In the genomic region with DNA sequence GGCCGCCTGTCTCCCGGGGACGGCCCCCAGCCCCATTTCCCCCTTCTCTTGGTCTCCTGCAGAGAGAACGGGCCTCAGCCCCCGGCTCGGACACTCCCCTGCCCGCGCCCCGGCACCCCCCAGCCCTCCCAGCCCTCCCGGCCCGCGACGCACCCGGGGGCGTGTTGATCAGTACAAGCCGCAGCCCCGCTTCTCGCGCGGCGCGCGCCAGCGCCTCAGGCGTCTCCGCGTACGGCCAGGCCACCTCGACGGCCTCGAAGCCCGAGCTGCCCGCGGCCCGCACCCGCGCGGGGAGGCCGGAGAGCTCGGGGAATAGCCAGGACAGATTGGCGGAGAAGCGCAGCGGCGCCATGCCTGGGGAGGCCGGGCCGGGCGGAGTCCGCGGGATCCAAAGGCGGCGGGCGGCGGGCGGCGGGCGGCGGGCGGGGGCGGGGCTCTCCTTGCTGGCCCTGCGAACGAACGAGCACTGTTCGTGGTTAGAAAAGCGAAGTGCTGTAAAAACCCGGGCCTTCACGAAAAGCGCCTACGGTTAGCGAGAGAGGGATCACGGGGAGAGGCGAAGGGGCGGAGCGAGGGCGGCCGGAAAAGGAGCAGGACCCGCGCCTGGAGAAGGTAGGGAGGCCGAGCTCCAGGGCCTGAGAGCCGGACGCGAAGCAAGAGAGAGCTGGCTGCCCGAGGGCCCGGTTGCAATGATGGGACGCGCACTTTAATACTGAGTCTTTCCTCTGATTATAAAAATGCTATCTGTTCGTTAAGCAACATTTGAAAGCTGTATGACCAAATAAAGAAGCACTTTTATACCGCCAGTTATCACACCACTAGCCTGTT, we compare ENCODE assay signal across 8 cellular contexts. TPM values are rescaled to one million over a fixed set of nuclear protein-coding genes. Genes with fewer than 3 reads are reported as not detected.
DNase-seq lines count a peak whose midpoint lies in the region; ATAC-seq lines count a peak whose summit lies in the region.

A gene with protein sequence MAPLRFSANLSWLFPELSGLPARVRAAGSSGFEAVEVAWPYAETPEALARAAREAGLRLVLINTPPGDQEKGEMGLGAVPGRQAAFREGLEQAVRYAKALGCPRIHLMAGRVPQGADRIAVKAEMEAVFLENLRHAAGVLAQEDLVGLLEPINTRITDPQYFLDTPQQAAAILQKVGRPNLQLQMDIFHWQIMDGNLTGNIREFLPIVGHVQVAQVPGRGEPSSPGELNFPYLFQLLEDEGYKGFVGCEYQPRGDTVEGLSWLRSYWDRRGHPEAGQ (minus strand): TSS at position 490 of the 828 bp plus-strand sequence. CDS start 138 bp downstream, at position 352.

- H3K27ac ChIP-seq in CD4-positive, alpha-beta memory T cell (ENCODE audit: low read depth, low read length), result peak within 1 kb of the TSS; percentile 39

- intact Hi-C loops in CD4-positive, alpha-beta memory T cell (cut with micrococcal nuclease), result loop anchor here (5.0 kb wide), 3 partner anchors 86 to 281 kb away; a partner anchor contains a TSS

- CTCF ChIA-PET in CD4-positive, alpha-beta memory T cell (lab: Charles Lee; ENCODE audit: partially characterized antibody), result interaction anchor here (1.7 kb wide), 1 partner anchor 39 kb away, joined by 3 read pairs; no protein-coding TSS in a partner anchor

- peak; percentile 59 to 82 (median 67) for DNase-seq in CD4-positive, alpha-beta memory T cell
- DNase-seq in NCI-H748 treated with DMSO at 0.1 percent for 48 hours (lab: John Stamatoyannopoulos, UW) (peak; percentile 99), memory B cell (ENCODE audit: low spot score in 2 of 2) (peak; percentile 41 to 51)
- peak; percentile 10 to 43 (median 35) for DNase-seq in activated CD8-positive, alpha-beta memory T cell treated with anti-CD3 and anti-CD28 coated beads for 48 hours (ENCODE audit: low read depth in 2 of 3, low spot score in 2 of 3)
- DNase-seq in stimulated activated CD8-positive, alpha-beta memory T cell treated with anti-CD3 and anti-CD28 coated beads, Interleukin-12 subunit alpha, Interleukin-12 subunit beta, amount 100 ng/mL, for 1 hour (ENCODE audit: low read depth), result peak; percentile 25

- no peaks in the 10 kb centered on the region for H3K9me3 ChIP-seq in CD4-positive, alpha-beta memory T cell (ENCODE audit: control insufficient read depth in 1 of 2, low read length in 2 of 2)
- H3K9me3 ChIP-seq in endocrine pancreas (ENCODE audit: control insufficient read depth, low read length), result no peaks in the 10 kb centered on the region

- peaks cover 12% of the 10 kb centered on the region for H3K4me1 ChIP-seq in CD4-positive, alpha-beta memory T cell (ENCODE audit: insufficient read depth, low read length)
- no peaks in the 10 kb centered on the region for H3K4me1 ChIP-seq in endocrine pancreas (ENCODE audit: control insufficient read depth, insufficient read depth, low read length)

- no peaks in the 10 kb centered on the region for H3K27me3 ChIP-seq in CD4-positive, alpha-beta memory T cell (ENCODE audit: insufficient read depth, low read length)
- no peaks in the 10 kb centered on the region for H3K27me3 ChIP-seq in endocrine pancreas (ENCODE audit: control insufficient read depth, insufficient read depth, low read length)

- ATAC-seq in HG02798 (IDR thresholded peaks at IDR 0.05; ENCODE audit: poor library complexity, unreplicated experiment) (peak; percentile 49), memory B cell (ENCODE audit: low read depth) (peak; percentile 70), HG03354 (IDR thresholded peaks at IDR 0.05; ENCODE audit: poor library complexity, severe bottlenecking, unreplicated experiment) (no peak)

- peak within 1 kb of the TSS; percentile 58 for H3K9ac ChIP-seq in endocrine pancreas (ENCODE audit: control insufficient read depth, insufficient read depth, low read length)

- peaks cover 0 to 2% (median 0%) of the 10 kb centered on the region in 8 donors for H3K9me3 Mint-ChIP-seq in CD4-positive, alpha-beta memory T cell
- no peaks in the 10 kb centered on the region for H3K9me3 Mint-ChIP-seq in memory B cell

- H3K36me3 Mint-ChIP-seq in CD4-positive, alpha-beta memory T cell, result peaks cover 15 to 35% of the 10 kb centered on the region in 2 donors
- H3K36me3 Mint-ChIP-seq in memory B cell, result peaks cover 7% of the 10 kb centered on the region

- peaks cover 0 to 4% of the 10 kb centered on the region in 2 donors for H3K27me3 Mint-ChIP-seq in CD4-positive, alpha-beta memory T cell
- peaks cover 3% of the 10 kb centered on the region for H3K27me3 Mint-ChIP-seq in memory B cell

- H3K4me3 ChIP-seq in CD4-positive, alpha-beta memory T cell (ENCODE audit: low read length in 2 of 2), result peak within 1 kb of the TSS; percentile 10 to 47
- peak within 1 kb of the TSS; percentile 92 for H3K4me3 ChIP-seq in endocrine pancreas (ENCODE audit: control insufficient read depth, insufficient read depth, low read length)

- peaks cover 9% of the 10 kb centered on the region for H3K36me3 ChIP-seq in CD4-positive, alpha-beta memory T cell (ENCODE audit: insufficient read depth, low read length)
- no peaks in the 10 kb centered on the region for H3K36me3 ChIP-seq in endocrine pancreas (ENCODE audit: control insufficient read depth, insufficient read depth, low read length)

- POLR2A ChIA-PET in CD4-positive, alpha-beta memory T cell (lab: Charles Lee; ENCODE audit: partially characterized antibody), result interaction anchor here (0.6 to 4.3 kb wide), 12 partner anchors 9 to 1890 kb away, joined by 3 to 41 read pairs (median 5); a partner anchor contains a TSS

- peak within 1 kb of the TSS; percentile 77 to 93 (median 90) for H3K27ac Mint-ChIP-seq in CD4-positive, alpha-beta memory T cell
- peak within 1 kb of the TSS; percentile 86 for H3K27ac Mint-ChIP-seq in memory B cell

- H3K4me3 Mint-ChIP-seq in CD4-positive, alpha-beta memory T cell, result peak within 1 kb of the TSS; percentile 88 to 93 (median 90)
- peak within 1 kb of the TSS; percentile 92 for H3K4me3 Mint-ChIP-seq in memory B cell

- peaks cover 12 to 29% (median 21%) of the 10 kb centered on the region in 4 donors for H3K4me1 Mint-ChIP-seq in CD4-positive, alpha-beta memory T cell
- H3K4me1 Mint-ChIP-seq in memory B cell, result peaks cover 16% of the 10 kb centered on the region

RNA-seq across cellular contexts. Expression of the gene that starts here (rescaled TPM):
- total RNA-seq in CD4-positive, alpha-beta memory T cell, result 10 to 100 TPM; 30.7 to 33.9 TPM
- 1 to 10 TPM; 7.3 to 7.7 TPM for polyA plus RNA-seq in CD4-positive, alpha-beta memory T cell

Comparison
In these comparisons a context has a peak if more than half of its experiments do, and no peak if none do; other contexts are left out.
1. DNase-seq: peak in every context shown above with its lines; median percentile 99 in NCI-H748 treated with DMSO at 0.1 percent for 48 hours; 67 in CD4-positive, alpha-beta memory T cell; 46 in memory B cell; 35 in activated CD8-positive, alpha-beta memory T cell treated with anti-CD3 and anti-CD28 coated beads for 48 hours; 25 in stimulated activated CD8-positive, alpha-beta memory T cell treated with anti-CD3 and anti-CD28 coated beads, Interleukin-12 subunit alpha, Interleukin-12 subunit beta, amount 100 ng/mL, for 1 hour.